ENCODE assay signal across 9 cellular contexts in genomic region chr2:8119782-8120551, GRCh38.
DNase-seq lines count a peak whose midpoint lies in the region; ATAC-seq and TF ChIP-seq lines count a peak whose summit lies in the region.
"Had no signal": no experiment of that assay in that cellular context is flagged by ENCODE, and none has a peak within 500 bp of the region (broad histone marks: within the 10 kb centered on the region; RNA-seq: fewer than 3 reads in every experiment).

No MANE protein-coding gene starts in this region.

- H3K27me3 ChIP-seq in duodenal mucosa (ENCODE audit: control insufficient read depth in 1 of 2, insufficient read depth in 2 of 2, low read length in 2 of 2) (peaks cover 0 to 6% of the 10 kb centered on the region in 2 donors), vagina (no peaks in the 10 kb centered on the region)

- no peak for TF ChIP-seq POLR2A in vagina (IDR thresholded peaks at IDR 0.05)

- no peaks in the 10 kb centered on the region for H3K9me3 Mint-ChIP-seq in natural killer cell treated with Interleukin-12 subunit alpha and Interleukin-12 subunit beta and Interleukin-15 and Interleukin-18, amount 100 ng/mL, for 72 hours
- H3K9me3 Mint-ChIP-seq in natural killer cell (no peaks in the 10 kb centered on the region), mesothelial cell of epicardium (no peaks in the 10 kb centered on the region)

- H3K4me3 Mint-ChIP-seq in natural killer cell treated with Interleukin-12 subunit alpha and Interleukin-12 subunit beta and Interleukin-15 and Interleukin-18, amount 100 ng/mL, for 72 hours: peak overlapping the region; percentile 54
- H3K4me3 Mint-ChIP-seq in natural killer cell (no peak overlapping the region), mesothelial cell of epicardium (no peak overlapping the region)

- peak overlapping the region; percentile 19 to 58 for H3K27ac Mint-ChIP-seq in natural killer cell treated with Interleukin-12 subunit alpha and Interleukin-12 subunit beta and Interleukin-15 and Interleukin-18, amount 100 ng/mL, for 72 hours
- peak overlapping the region in 1 of 2 donors; percentile 34 for H3K27ac Mint-ChIP-seq in natural killer cell
- H3K27ac Mint-ChIP-seq in mesothelial cell of epicardium: peak overlapping the region; percentile 95

- no peaks in the 10 kb centered on the region for H3K27me3 Mint-ChIP-seq in natural killer cell treated with Interleukin-12 subunit alpha and Interleukin-12 subunit beta and Interleukin-15 and Interleukin-18, amount 100 ng/mL, for 72 hours
- H3K27me3 Mint-ChIP-seq in natural killer cell (ENCODE audit: low read depth in 2 of 2): no peaks in the 10 kb centered on the region
- H3K27me3 Mint-ChIP-seq in mesothelial cell of epicardium (ENCODE audit: low read depth): no peaks in the 10 kb centered on the region

- H3K4me1 ChIP-seq in duodenal mucosa (ENCODE audit: control insufficient read depth in 1 of 2, insufficient read depth in 2 of 2, low read length in 2 of 2): peaks cover 19 to 24% of the 10 kb centered on the region in 2 donors
- H3K4me1 ChIP-seq in vagina: peaks cover 43% of the 10 kb centered on the region

- H3K27ac ChIP-seq in duodenal mucosa (ENCODE audit: low read depth, low read length) (no peak overlapping the region), vagina (peak overlapping the region; percentile 31)

- intact Hi-C loops in natural killer cell (cut with micrococcal nuclease): no loop called here
- intact Hi-C loops in vagina (cut with DNase I): no loop called here

- peak overlapping the region in 1 of 2 donors; percentile 33 for H3K9ac ChIP-seq in duodenal mucosa (ENCODE audit: low read depth in 1 of 2, low read length in 2 of 2)

- no peaks in the 10 kb centered on the region for H3K36me3 Mint-ChIP-seq in natural killer cell treated with Interleukin-12 subunit alpha and Interleukin-12 subunit beta and Interleukin-15 and Interleukin-18, amount 100 ng/mL, for 72 hours
- H3K36me3 Mint-ChIP-seq in natural killer cell: peaks cover 7% of the 10 kb centered on the region
- H3K36me3 Mint-ChIP-seq in mesothelial cell of epicardium: no peaks in the 10 kb centered on the region

- TF ChIP-seq CTCF in natural killer cell (IDR thresholded peaks at IDR 0.05) (no peak), mesothelial cell of epicardium (IDR thresholded peaks at IDR 0.05; ENCODE audit: unreplicated experiment) (no peak), vagina (IDR thresholded peaks at IDR 0.05) (no peak)

- H3K36me3 ChIP-seq in duodenal mucosa (ENCODE audit: control insufficient read depth in 1 of 2, insufficient read depth in 2 of 2, low read length in 2 of 2): no peaks in the 10 kb centered on the region
- no peaks in the 10 kb centered on the region for H3K36me3 ChIP-seq in vagina

- ATAC-seq in natural killer cell treated with Interleukin-12 subunit alpha and Interleukin-12 subunit beta and Interleukin-15 and Interleukin-18, amount 100 ng/mL, for 72 hours: no peak
- ATAC-seq in natural killer cell (no peak), GM18861 (IDR thresholded peaks at IDR 0.05; ENCODE audit: unreplicated experiment) (no peak), HG02973 (IDR thresholded peaks at IDR 0.05; ENCODE audit: unreplicated experiment) (no peak)

- H3K9me3 ChIP-seq in duodenal mucosa (ENCODE audit: control insufficient read depth in 1 of 2, low read length in 2 of 2): no peaks in the 10 kb centered on the region
- no peaks in the 10 kb centered on the region for H3K9me3 ChIP-seq in vagina

- DNase-seq in natural killer cell treated with Interleukin-12 subunit alpha and Interleukin-12 subunit beta and Interleukin-15 and Interleukin-18, amount 100 ng/mL, for 72 hours (ENCODE audit: low spot score): no peak
- DNase-seq in natural killer cell: no peak
- no peak for DNase-seq in mesothelial cell of epicardium (ENCODE audit: low spot score in 2 of 2, unreplicated experiment in 2 of 2)
- DNase-seq in vagina (ENCODE audit: extremely low spot score in 2 of 2): no peak
- no peak for DNase-seq in T1000 (lab: John Stamatoyannopoulos, UW)
- DNase-seq: cerebellar nuclear complex had no signal

- H3K4me1 Mint-ChIP-seq in natural killer cell treated with Interleukin-12 subunit alpha and Interleukin-12 subunit beta and Interleukin-15 and Interleukin-18, amount 100 ng/mL, for 72 hours (ENCODE audit: low read depth in 2 of 2): peaks cover 21 to 31% of the 10 kb centered on the region in 2 donors
- H3K4me1 Mint-ChIP-seq in natural killer cell (peaks cover 32 to 34% of the 10 kb centered on the region in 2 donors), mesothelial cell of epicardium (peaks cover 53% of the 10 kb centered on the region)

- H3K4me3 ChIP-seq in duodenal mucosa (ENCODE audit: low read depth in 1 of 2, low read length in 2 of 2) (peak overlapping the region; percentile 11 to 41), vagina (no peak overlapping the region)

Comparison
In these comparisons a context has a peak if more than half of its experiments do, and no peak if none do; other contexts are left out.
1. H3K4me3 ChIP-seq: peak in duodenal mucosa (2 of 2); none in vagina (0 of 2).